Comparison of ENCODE assay signal across 8 cellular contexts in genomic region chr1:9874959-9875635, GRCh38. TPM values are rescaled to one million over a fixed set of nuclear protein-coding genes. Genes with fewer than 3 reads are reported as not detected.
DNase-seq lines count a peak whose midpoint lies in the region; ATAC-seq and TF ChIP-seq lines count a peak whose summit lies in the region.

No MANE protein-coding gene starts in this region.

- H3F3A ChIP-seq in Loucy (ENCODE audit: low read depth), result no peaks in the 10 kb centered on the region
- H3F3A ChIP-seq in SK-N-SH (replicated peaks; ENCODE audit: insufficient read depth), result peaks cover 5% of the 10 kb centered on the region

- peak; percentile 93 for ATAC-seq in activated naive CD4-positive, alpha-beta T cell treated with anti-CD3 and anti-CD28 coated beads, Interleukin-2, amount 50 U/mL, for 72 hours
- ATAC-seq in Right ventricle myocardium inferior (peak; percentile 67), HG02678 (IDR thresholded peaks at IDR 0.05; ENCODE audit: unreplicated experiment) (no peak)

- H3K27ac ChIP-seq in SK-N-SH (ENCODE audit: low read depth in 2 of 2, low read length in 1 of 2), result no peak overlapping the region; a peak in 1 of 4 replicates
- no peak overlapping the region for H3K27ac ChIP-seq in ovary
- H3K27ac ChIP-seq in transverse colon, result peak overlapping the region in 2 of 4 donors; percentile 23 to 31

- peak; percentile 93 for TF ChIP-seq RAD21 in SK-N-SH (IDR thresholded peaks at IDR 0.05; ENCODE audit: low read length)

- POLR2A ChIA-PET in SK-N-SH (lab: Yijun Ruan, JAX), result no interaction called here

- H3K9me3 Mint-ChIP-seq in activated naive CD4-positive, alpha-beta T cell treated with anti-CD3 and anti-CD28 coated beads, Interleukin-2, amount 50 U/mL, for 72 hours, result no peaks in the 10 kb centered on the region

- H3K4me3 ChIP-seq in Loucy (ENCODE audit: low read length, poor library complexity, severe bottlenecking), result no peak overlapping the region
- no peak overlapping the region for H3K4me3 ChIP-seq in SK-N-SH (ENCODE audit: low read depth in 2 of 2, low read length in 1 of 2)
- H3K4me3 ChIP-seq in ovary, result no peak overlapping the region
- H3K4me3 ChIP-seq in transverse colon, result no peak overlapping the region

- no peaks in the 10 kb centered on the region for H3K79me2 ChIP-seq in Loucy (ENCODE audit: insufficient read depth, low read length)
- no peaks in the 10 kb centered on the region for H3K79me2 ChIP-seq in SK-N-SH (ENCODE audit: insufficient read depth)

- H2AFZ ChIP-seq in Loucy (ENCODE audit: low read length), result no peak overlapping the region
- H2AFZ ChIP-seq in SK-N-SH (ENCODE audit: low read depth), result no peak overlapping the region; the same call in 1 of the 2 replicates

- TF ChIP-seq CTCF in GM12874 (IDR thresholded peaks at IDR 0.05; ENCODE audit: insufficient read depth, low read depth, low read length), result peak; percentile 92
- peak; percentile 96 for TF ChIP-seq CTCF in Loucy (conservative IDR thresholded peaks at IDR 0.05; ENCODE audit: low read length)
- peak; percentile 94 for TF ChIP-seq CTCF in SK-N-SH (IDR thresholded peaks at IDR 0.05)
- peak; percentile 76 to 94 (median 82) for TF ChIP-seq CTCF in ovary (IDR thresholded peaks at IDR 0.05)
- peak; percentile 93 to 97 (median 95) for TF ChIP-seq CTCF in transverse colon (IDR thresholded peaks at IDR 0.05)

- CTCF ChIA-PET in SK-N-SH (lab: Yijun Ruan, JAX), result interaction anchor here (0.6 to 11.2 kb wide), 43 partner anchors 9 to 555 kb away, joined by 3 to 175 read pairs (median 3); partner anchors contain the start of genes CENPS, LZIC and NMNAT1

- TF ChIP-seq POLR2A in ovary (IDR thresholded peaks at IDR 0.05) (no peak), transverse colon (IDR thresholded peaks at IDR 0.05) (no peak)

- H3K9me3 ChIP-seq in Loucy (ENCODE audit: insufficient read depth, low read depth, low read length) (no peaks in the 10 kb centered on the region), SK-N-SH (no peaks in the 10 kb centered on the region), ovary (no peaks in the 10 kb centered on the region), transverse colon (no peaks in the 10 kb centered on the region)

- TF ChIP-seq EP300 in SK-N-SH (IDR thresholded peaks at IDR 0.05; ENCODE audit: borderline replicate concordance in 1 of 2, low read depth in 1 of 2, low read length in 1 of 2) (no peak), ovary (IDR thresholded peaks at IDR 0.05) (no peak), transverse colon (IDR thresholded peaks at IDR 0.05; ENCODE audit: low read depth) (no peak)

- WGBS in SK-N-SH (ENCODE audit: low lambda C conversion rate), result 39% methylated on average over 19 of the region's 25 CpGs
- WGBS in ovary, 3 donors, result 17 to 26% (median 23%) methylated on average over 25 of the region's 25 CpGs
- 31% methylated on average over 21 of the region's 25 CpGs; no CpG with 5 or more reads in 1 of the 2 donors for WGBS in transverse colon (ENCODE audit: low coverage in 1 of 2), 2 donors

- H4K20me1 ChIP-seq in Loucy (ENCODE audit: insufficient read depth, low read length, poor library complexity, severe bottlenecking) (no peaks in the 10 kb centered on the region), SK-N-SH (ENCODE audit: insufficient read depth) (no peaks in the 10 kb centered on the region)

- H3K27ac Mint-ChIP-seq in activated naive CD4-positive, alpha-beta T cell treated with anti-CD3 and anti-CD28 coated beads, Interleukin-2, amount 50 U/mL, for 72 hours, result no peak overlapping the region

- peak overlapping the region; percentile 40 for H3K9ac ChIP-seq in Loucy (ENCODE audit: low read depth, low read length, poor library complexity, severe bottlenecking)
- no peak overlapping the region for H3K9ac ChIP-seq in SK-N-SH

- H3K4me1 ChIP-seq in Loucy (ENCODE audit: insufficient read depth, low read length, poor library complexity, severe bottlenecking) (peaks cover 3% of the 10 kb centered on the region), SK-N-SH (ENCODE audit: control insufficient read depth in 1 of 2, insufficient read depth in 2 of 2, low read depth in 1 of 2, low read length in 1 of 2) (peaks cover 4% of the 10 kb centered on the region in 2 experiments; a peak in 1 of 4 replicates), ovary (ENCODE audit: insufficient read depth) (peaks cover 3% of the 10 kb centered on the region), transverse colon (peaks cover 0 to 21% (median 6%) of the 10 kb centered on the region in 4 donors)

- H3K9me2 ChIP-seq in Loucy (replicated peaks; ENCODE audit: low read depth, low read length) (no peaks in the 10 kb centered on the region), SK-N-SH (no peaks in the 10 kb centered on the region)

- in situ Hi-C loops in transverse colon (cut with MboI; ENCODE audit: low pct_ligation_motif_present in 1 of 4, low pct_unique_long_range_greater_than_20kb in 1 of 4, low sequenced_read_pairs in 3 of 4), result loop anchor here in 3 of 4 donors (10.0 kb wide), 2 partner anchors 70 to 150 kb away; partner anchors contain the start of genes LZIC (in 1 of the 3) and NMNAT1 (in 1 of the 3)

- H3K4me2 ChIP-seq in Loucy (ENCODE audit: low read depth, low read length, poor library complexity, severe bottlenecking) (no peak overlapping the region), SK-N-SH (no peak overlapping the region)

- intact Hi-C loops in Right ventricle myocardium inferior (cut with DNase I) (loop anchor here (1.0 to 10.0 kb wide), 5 partner anchors 36 to 460 kb away; partner anchors contain the start of genes CLSTN1, LZIC, NMNAT1 and UBE4B), ovary (cut with DNase I) (loop anchor here in 3 of 4 donors (5.0 to 10.0 kb wide), 3 partner anchors 67 to 550 kb away; partner anchors contain the start of genes LZIC (in 2 of the 3) and NMNAT1 (in 2 of the 3)), transverse colon (cut with DNase I; ENCODE audit: low total_unique reads) (loop anchor here (2.0 to 10.0 kb wide), 2 partner anchors 68 to 460 kb away; partner anchors contain the start of genes LZIC and NMNAT1)

- H3K36me3 ChIP-seq in Loucy (ENCODE audit: insufficient read depth, low read length), result peaks cover 3% of the 10 kb centered on the region; the same call in 1 of the 2 replicates
- H3K36me3 ChIP-seq in SK-N-SH (replicated peaks in 1 of 2; ENCODE audit: control insufficient read depth in 1 of 2, insufficient read depth in 2 of 2, low read length in 1 of 2), result peaks cover 0 to 9% of the 10 kb centered on the region in 2 experiments
- H3K36me3 ChIP-seq in ovary, result no peaks in the 10 kb centered on the region
- no peaks in the 10 kb centered on the region for H3K36me3 ChIP-seq in transverse colon

- no peaks in the 10 kb centered on the region for H3K36me3 Mint-ChIP-seq in activated naive CD4-positive, alpha-beta T cell treated with anti-CD3 and anti-CD28 coated beads, Interleukin-2, amount 50 U/mL, for 72 hours

- DNase-seq in SK-N-SH (peak; percentile 98), Right ventricle myocardium inferior (ENCODE audit: missing footprints) (no peak), ovary (peak; percentile 71 to 84 (median 79)), transverse colon (peak; percentile 75)
- peak in 1 of 2 donors; percentile 76 for DNase-seq in activated naive CD4-positive, alpha-beta T cell treated with anti-CD3 and anti-CD28 coated beads, Interleukin-2, amount 50 U/mL, for 72 hours (ENCODE audit: low spot score in 2 of 2)

- H3K27me3 ChIP-seq in Loucy (ENCODE audit: insufficient read depth, low read length, poor library complexity, severe bottlenecking), result no peaks in the 10 kb centered on the region
- no peaks in the 10 kb centered on the region for H3K27me3 ChIP-seq in SK-N-SH (ENCODE audit: insufficient read depth)
- H3K27me3 ChIP-seq in ovary, result no peaks in the 10 kb centered on the region
- no peaks in the 10 kb centered on the region for H3K27me3 ChIP-seq in transverse colon

TF ChIP-seq in SK-N-SH, 30 proteins besides CTCF, POLR2A, EP300 and RAD21:
- TF ChIP-seq RCOR1 (IDR thresholded peaks at IDR 0.05; ENCODE audit: low read length), result 0 out of 2 replicates have a peak, but pooled peaks have one; percentile 33
- TF ChIP-seq USF1 (IDR thresholded peaks at IDR 0.05; ENCODE audit: borderline replicate concordance, low read depth), result no peak
- peak; percentile 86 for TF ChIP-seq CHD2 (IDR thresholded peaks at IDR 0.05; ENCODE audit: low read length, partially characterized antibody)
- peak; percentile 90 for TF ChIP-seq SMC3 (IDR thresholded peaks at IDR 0.05; ENCODE audit: low read depth, low read length)

RNA-seq across cellular contexts. Expression of gene CTNNBIP1, which starts 35.0 kb away (rescaled TPM):
- polyA plus RNA-seq in SK-N-SH (2012; rRNA removed), result 40.2 and 57.6 TPM in 2 replicates
- polyA plus RNA-seq in SK-N-SH (2012; cell fraction: cytosol; rRNA removed), result 29.3 and 41.4 TPM in 2 replicates
- 15.9 and 25.4 TPM in 2 replicates for polyA plus RNA-seq in SK-N-SH (2012; cell fraction: nucleus; rRNA removed)
- 10 to 100 TPM; 14.5 to 14.6 TPM for total RNA-seq in activated naive CD4-positive, alpha-beta T cell treated with anti-CD3 and anti-CD28 coated beads, Interleukin-2, amount 50 U/mL, for 72 hours
- 50.6 TPM for total RNA-seq in Right ventricle myocardium inferior
- total RNA-seq in ovary, result 10 to 100 TPM; 16.6 to 28.5 (median 25.9) TPM
- polyA plus RNA-seq in ovary, result 10 to 100 TPM; 10.4 to 18.5 TPM
- 10 to 100 TPM in 3 of 4 donors, 1 to 10 TPM in 1; 7.9 to 24.4 (median 15.7) TPM for total RNA-seq in transverse colon

RNA-seq across cellular contexts. Expression of gene CLSTN1, which starts 51.3 kb away (rescaled TPM):
- polyA plus RNA-seq in SK-N-SH (2012; rRNA removed) (23.1 and 59.6 TPM in 2 replicates), ovary (100 to 1,000 TPM in 1 of 2 donors, 10 to 100 TPM in 1; 84.3 to 110 TPM)
- 41.2 and 50.0 TPM in 2 replicates for polyA plus RNA-seq in SK-N-SH (2012; cell fraction: cytosol; rRNA removed)
- polyA plus RNA-seq in SK-N-SH (2012; cell fraction: nucleus; rRNA removed), result 82.8 and 84.4 TPM in 2 replicates
- 10 to 100 TPM; 15.6 to 43.3 TPM for total RNA-seq in activated naive CD4-positive, alpha-beta T cell treated with anti-CD3 and anti-CD28 coated beads, Interleukin-2, amount 50 U/mL, for 72 hours
- total RNA-seq in Right ventricle myocardium inferior (52.3 TPM), ovary (100 to 1,000 TPM in 5 of 7 donors, 10 to 100 TPM in 2; 70.5 to 145 (median 119) TPM), transverse colon (100 to 1,000 TPM; 118 to 191 (median 143) TPM)
